ENCODE assay signal across 13 cellular contexts in the genomic region with DNA sequence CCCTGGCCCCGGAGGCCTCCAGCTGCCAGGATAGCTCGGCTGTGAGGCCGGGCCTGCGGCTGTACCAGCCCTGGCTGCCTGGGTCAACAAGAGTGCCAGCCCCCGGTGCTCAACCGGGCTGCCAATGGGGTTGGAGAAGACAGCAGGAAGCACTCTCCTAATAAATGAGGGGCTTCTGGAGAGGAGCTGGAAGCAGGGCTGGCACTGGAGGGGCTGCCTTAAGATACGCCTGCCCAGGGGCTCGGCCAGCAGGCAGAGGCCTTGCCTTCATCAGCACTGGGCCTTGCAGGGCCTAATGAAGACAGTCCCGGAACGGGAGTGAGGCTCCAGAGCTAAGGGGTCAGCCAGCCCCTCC.
DNase-seq lines count a peak whose midpoint lies in the region; ATAC-seq and TF ChIP-seq lines count a peak whose summit lies in the region.
"Had no signal": no experiment of that assay in that cellular context is flagged by ENCODE, and none has a peak within 500 bp of the region (broad histone marks: within the 10 kb centered on the region; RNA-seq: fewer than 3 reads in every experiment).

No MANE protein-coding gene starts in this region.

- H3K36me3 ChIP-seq in osteoblast (ENCODE audit: insufficient read depth, low read length) (no peaks in the 10 kb centered on the region), WERI-Rb-1 (no peaks in the 10 kb centered on the region)

- H2AFZ ChIP-seq in osteoblast (ENCODE audit: low read length) = no peak overlapping the region

- H3K4me3 ChIP-seq in AG09309 (ENCODE audit: control insufficient read depth, low read depth, low read length) (peak overlapping the region; percentile 49; the same call in 1 of the 2 replicates), osteoblast (ENCODE audit: insufficient read depth, low read length) (peak overlapping the region; percentile 70), WERI-Rb-1 (ENCODE audit: low read depth, low read length) (no peak overlapping the region)
- H3K4me3 ChIP-seq: mucosa of descending colon had no signal

- DNase-seq in AG09309 (ENCODE audit: low read depth) = no peak
- DNase-seq in chondrocyte (ENCODE audit: low spot score) = no peak
- no peak for DNase-seq in osteoblast (ENCODE audit: insufficient read length, low spot score, missing footprints)
- no peak for DNase-seq in WERI-Rb-1
- no peak for DNase-seq in HuH-7.5 (ENCODE audit: low spot score)
- DNase-seq: SIG-M5 had no signal

- H3K27me3 Mint-ChIP-seq in chondrocyte (ENCODE audit: low read depth) = peaks cover 19% of the 10 kb centered on the region

- H3K27me3 ChIP-seq in osteoblast (ENCODE audit: insufficient read depth, low read length) = peaks cover 18% of the 10 kb centered on the region
- H3K27me3 ChIP-seq in WERI-Rb-1 (ENCODE audit: insufficient read depth, low read depth, severe bottlenecking) = no peaks in the 10 kb centered on the region

- H3K4me3 Mint-ChIP-seq in chondrocyte (ENCODE audit: unreplicated experiment) = no peak overlapping the region

- peak overlapping the region; percentile 96 for H3K4me2 ChIP-seq in osteoblast (ENCODE audit: insufficient read depth, low read length)

- no peaks in the 10 kb centered on the region for H3K36me3 Mint-ChIP-seq in chondrocyte (ENCODE audit: low read depth)
- H3K36me3 Mint-ChIP-seq: IgD-negative memory B cell had no signal

- no peak overlapping the region for H3K27ac Mint-ChIP-seq in chondrocyte (ENCODE audit: unreplicated experiment)
- H3K27ac Mint-ChIP-seq: activated CD4-positive, alpha-beta T cell treated with anti-CD3 and anti-CD28 coated beads, Interleukin-2, amount 10 ng/mL, durations not matched to agents 24 days and 14 days; activated naive CD4-positive, alpha-beta T cell treated with anti-CD3 and anti-CD28 coated beads for 36 hours; IgD-negative memory B cell had no signal

- H4K20me1 ChIP-seq in osteoblast (ENCODE audit: insufficient read depth, low read length) = no peaks in the 10 kb centered on the region

- H3K79me2 ChIP-seq in osteoblast (ENCODE audit: insufficient read depth, low read length) = no peaks in the 10 kb centered on the region

- no peak overlapping the region for H3K27ac ChIP-seq in osteoblast (ENCODE audit: low read depth, low read length)
- H3K27ac ChIP-seq in WERI-Rb-1 = no peak overlapping the region; the same call in 1 of the 2 replicates

- TF ChIP-seq CTCF in AG09309 (IDR thresholded peaks at IDR 0.05; ENCODE audit: control insufficient read depth, insufficient read depth, low read depth, low read length, missing control alignments) (no peak), chondrocyte (IDR thresholded peaks at IDR 0.05) (peak; percentile 39), osteoblast (IDR thresholded peaks at IDR 0.05; ENCODE audit: extremely low read depth, low read depth, low read length) (no peak), WERI-Rb-1 (IDR thresholded peaks at IDR 0.05; ENCODE audit: low read depth, low read length) (no peak)

- H3K4me1 ChIP-seq in osteoblast (ENCODE audit: insufficient read depth, low read length) = no peaks in the 10 kb centered on the region

- no peaks in the 10 kb centered on the region for H3K9me3 Mint-ChIP-seq in chondrocyte (ENCODE audit: low read depth)
- H3K9me3 Mint-ChIP-seq: activated CD4-positive, alpha-beta T cell treated with anti-CD3 and anti-CD28 coated beads, Interleukin-2, amount 10 ng/mL, durations not matched to agents 24 days and 14 days; activated naive CD4-positive, alpha-beta T cell treated with anti-CD3 and anti-CD28 coated beads for 36 hours; IgD-negative memory B cell had no signal

- H3K4me1 Mint-ChIP-seq in chondrocyte (ENCODE audit: low read depth) = peaks cover 19% of the 10 kb centered on the region
- H3K4me1 Mint-ChIP-seq: activated CD4-positive, alpha-beta T cell treated with anti-CD3 and anti-CD28 coated beads, Interleukin-2, amount 10 ng/mL, durations not matched to agents 24 days and 14 days had no signal

- peak; percentile 13 for ATAC-seq in HG03342 (IDR thresholded peaks at IDR 0.05; ENCODE audit: unreplicated experiment)
- ATAC-seq in GM18867 (IDR thresholded peaks at IDR 0.05; ENCODE audit: unreplicated experiment) = no peak
- no peak for ATAC-seq in HG03108 (IDR thresholded peaks at IDR 0.05; ENCODE audit: unreplicated experiment)

- H3K9me3 ChIP-seq in osteoblast (ENCODE audit: low read depth, low read length) (no peaks in the 10 kb centered on the region), WERI-Rb-1 (ENCODE audit: severe bottlenecking) (no peaks in the 10 kb centered on the region)
- H3K9me3 ChIP-seq: mucosa of descending colon had no signal
